26 cellular contexts compared by ENCODE assay signal in the genomic region with DNA sequence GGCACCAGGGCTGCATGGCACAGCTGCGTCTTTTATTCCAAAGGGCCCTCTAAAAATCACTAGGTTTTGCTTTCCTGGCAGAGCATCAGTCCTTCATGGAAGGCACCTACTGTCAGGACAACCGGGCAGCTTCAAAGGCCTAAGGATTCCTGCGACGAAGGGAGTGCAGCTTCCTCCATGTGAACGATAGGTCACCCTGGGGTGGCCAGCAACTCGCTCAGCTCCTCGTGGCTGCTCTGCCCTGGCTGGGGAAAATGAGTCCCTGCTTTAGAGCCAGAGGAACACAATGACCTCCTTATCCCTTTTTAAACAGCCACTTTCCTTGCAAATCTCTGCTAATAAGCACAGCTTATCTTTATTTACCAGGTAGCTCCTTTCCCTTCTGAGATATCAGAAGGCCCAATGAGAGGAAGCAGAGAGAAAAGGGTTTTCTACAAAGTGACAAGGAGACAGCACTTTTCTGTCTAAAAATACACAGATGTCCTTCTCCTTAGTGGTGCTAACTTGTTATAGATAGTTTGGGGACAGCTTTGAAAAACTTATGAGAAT.
"Had no signal": no experiment of that assay in that cellular context is flagged by ENCODE, and none has a peak within 500 bp of the region (broad histone marks: within the 10 kb centered on the region; RNA-seq: fewer than 3 reads in every experiment).

No MANE protein-coding gene starts in this region.

- H3K27ac Mint-ChIP-seq: activated CD8-positive, alpha-beta T cell treated with anti-CD3 and anti-CD28 coated beads for 36 hours; activated naive CD4-positive, alpha-beta T cell treated with anti-CD3 and anti-CD28 coated beads, Interleukin-2, amount 50 U/mL, for 24 hours; activated T-cell treated with anti-CD3 and anti-CD28 coated beads, Interleukin-2, amount 50 U/mL, for 72 hours; activated T-helper 2 cell treated with anti-CD3 and anti-CD28 coated beads, Interferon-gamma antibody, Interleukin-2, Interleukin-4, amounts not matched to agents 10 μg/mL and 5 μg/mL and 100 μg/mL, durations not matched to agents 14 hours and 24 hours and 36 hours had no signal

- H3K4me2 ChIP-seq: SK-N-SH had no signal

- H3K4me3 ChIP-seq: Peyer's patch, SJCRH30 had no signal

- H3K4me1 ChIP-seq: Peyer's patch had no signal

- DNase-seq: activated CD4-positive, CD25-positive, alpha-beta regulatory T cell; activated CD8-positive, alpha-beta memory T cell treated with anti-CD3 and anti-CD28 coated beads, Interleukin-2, amount 50 U/mL, for 4 hours; activated CD8-positive, alpha-beta T cell treated with anti-CD3 and anti-CD28 coated beads for 36 hours; activated T-cell treated with anti-CD3 and anti-CD28 coated beads, Interleukin-2, amount 50 U/mL, for 72 hours; aorta; Karpas-422; MM.1S; NCI-H1105; NCI-H1436; NCI-H1694 treated with DMSO at 0.1 percent for 48 hours; NCI-H2029 treated with DMSO at 0.1 percent for 48 hours; NCI-H345; NCI-H510A; NCI-H69; NK-92 treated with Interleukin-12 subunit alpha and Interleukin-12 subunit beta, amount 100 ng/mL, for 24 hours; OCI-M1; Peyer's patch; Right ventricle myocardium superior; SJCRH30; SK-N-SH; T-helper 1 cell had no signal

- H3K36me3 ChIP-seq: Peyer's patch, SJCRH30 had no signal

- H3K9me3 ChIP-seq: Peyer's patch, SJCRH30, SK-N-SH had no signal

- ATAC-seq: activated CD8-positive, alpha-beta T cell treated with anti-CD3 and anti-CD28 coated beads for 36 hours; activated T-cell treated with anti-CD3 and anti-CD28 coated beads, Interleukin-2, amount 50 U/mL, for 72 hours had no signal

- H3K9me3 Mint-ChIP-seq: activated CD8-positive, alpha-beta T cell treated with anti-CD3 and anti-CD28 coated beads for 36 hours; activated naive CD4-positive, alpha-beta T cell treated with anti-CD3 and anti-CD28 coated beads, Interleukin-2, amount 50 U/mL, for 24 hours; activated T-cell treated with anti-CD3 and anti-CD28 coated beads, Interleukin-2, amount 50 U/mL, for 72 hours; activated T-helper 2 cell treated with anti-CD3 and anti-CD28 coated beads, Interferon-gamma antibody, Interleukin-2, Interleukin-4, amounts not matched to agents 10 μg/mL and 5 μg/mL and 100 μg/mL, durations not matched to agents 14 hours and 24 hours and 36 hours; central memory CD8-positive, alpha-beta T cell had no signal

- H3K27me3 ChIP-seq: Peyer's patch, SJCRH30 had no signal

- H3K9ac ChIP-seq: SK-N-SH had no signal

- H3K4me3 Mint-ChIP-seq: activated CD8-positive, alpha-beta T cell treated with anti-CD3 and anti-CD28 coated beads for 36 hours; activated naive CD4-positive, alpha-beta T cell treated with anti-CD3 and anti-CD28 coated beads, Interleukin-2, amount 50 U/mL, for 24 hours; activated T-cell treated with anti-CD3 and anti-CD28 coated beads, Interleukin-2, amount 50 U/mL, for 72 hours; central memory CD8-positive, alpha-beta T cell had no signal

- H3K27ac ChIP-seq: Peyer's patch, RWPE1, SJCRH30, VCaP had no signal

- H3K9me2 ChIP-seq: SK-N-SH had no signal

- H3K36me3 Mint-ChIP-seq: activated naive CD4-positive, alpha-beta T cell treated with anti-CD3 and anti-CD28 coated beads, Interleukin-2, amount 50 U/mL, for 24 hours had no signal
